Comparison of ENCODE assay signal across 8 cellular contexts in the genomic region with DNA sequence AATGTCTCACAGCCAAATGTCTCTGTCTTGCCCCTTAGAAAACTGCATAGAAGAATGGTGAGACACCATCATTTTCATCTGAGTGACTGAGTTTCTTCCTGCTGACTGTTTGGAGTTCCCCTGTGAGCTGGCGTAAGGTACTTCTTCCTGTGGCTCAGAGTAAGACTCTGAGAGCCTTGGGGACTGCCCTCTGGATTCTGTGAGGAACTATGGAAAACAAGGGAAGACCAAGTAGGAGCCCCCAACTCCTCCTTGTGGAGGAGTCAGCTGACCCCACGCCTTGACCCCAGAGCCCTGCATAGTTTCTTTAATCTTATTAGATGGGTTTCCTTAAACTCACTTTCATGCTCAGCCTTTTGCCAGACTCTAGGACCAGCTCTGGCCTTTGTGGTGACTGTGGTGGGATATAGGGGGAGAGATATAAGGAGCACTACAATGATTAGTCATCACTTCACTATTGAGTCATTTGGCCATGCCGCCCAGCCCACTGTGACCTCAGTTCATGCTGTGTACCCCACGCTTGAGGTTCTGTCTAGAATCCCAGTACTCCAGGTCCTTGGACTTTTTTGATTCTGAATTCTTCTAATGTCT. TPM values are rescaled to one million over a fixed set of nuclear protein-coding genes. Genes with fewer than 3 reads are reported as not detected.
A peak's percentile ranks its signal among the peaks of the same experiment; 100 is the strongest.
DNase-seq lines count a peak whose midpoint lies in the region; ATAC-seq and TF ChIP-seq lines count a peak whose summit lies in the region.

No MANE protein-coding gene starts in this region.

- in situ Hi-C loops in HAP-1 (cut with MboI; ENCODE audit: low sequenced_read_pairs) = no loop called here

- H3K36me3 ChIP-seq in ovary = no peaks in the 10 kb centered on the region
- H3K36me3 ChIP-seq in HAP-1 (replicated peaks) = no peaks in the 10 kb centered on the region

- no peak overlapping the region for H3K27ac ChIP-seq in ovary
- no peak overlapping the region for H3K27ac ChIP-seq in caudate nucleus (ENCODE audit: low read depth, low read length)

- H3K27me3 ChIP-seq in ovary (no peaks in the 10 kb centered on the region), HAP-1 (ENCODE audit: low read depth) (no peaks in the 10 kb centered on the region)

- no peak for TF ChIP-seq EP300 in ovary (IDR thresholded peaks at IDR 0.05)

- intact Hi-C loops in ovary (cut with DNase I) = no loop called here

- H3K4me3 ChIP-seq in ovary = no peak overlapping the region
- H3K4me3 ChIP-seq in HAP-1 = no peak overlapping the region

- 89 to 92% (median 92%) methylated on average over 4 of the region's 4 CpGs for WGBS in ovary, 3 donors

- no peak for TF ChIP-seq POLR2A in ovary (IDR thresholded peaks at IDR 0.05)

- ATAC-seq in GM21381 (IDR thresholded peaks at IDR 0.05; ENCODE audit: unreplicated experiment) (peak; percentile 75), HG03575 (IDR thresholded peaks at IDR 0.05; ENCODE audit: extremely low read depth, insufficient number of reproducible peaks, low FRiP score, unreplicated experiment) (peak; percentile 51)

- no peak for TF ChIP-seq CTCF in ovary (IDR thresholded peaks at IDR 0.05)

- DNase-seq in CD1c-positive myeloid dendritic cell (ENCODE audit: extremely low spot score) (peak; percentile 32), iris pigment epithelial cell (ENCODE audit: low read depth) (peak; percentile 86), ovary (no peak), caudate nucleus (lab: John Stamatoyannopoulos, UW) (no peak), HAP-1 (ENCODE audit: low spot score in 2 of 2) (no peak)
- peak; percentile 80 for DNase-seq in activated CD8-positive, alpha-beta memory T cell treated with anti-CD3 and anti-CD28 coated beads for 24 hours

- H3K4me1 ChIP-seq in ovary (ENCODE audit: insufficient read depth) (peaks cover 4% of the 10 kb centered on the region), HAP-1 (no peaks in the 10 kb centered on the region)

- H3K9me3 ChIP-seq in ovary (no peaks in the 10 kb centered on the region), HAP-1 (no peaks in the 10 kb centered on the region)

RNA-seq across cellular contexts. Expression of a gene that starts 51.8 kb away (rescaled TPM):
- 10 to 100 TPM; 18.8 to 28.1 (median 23.5) TPM for total RNA-seq in ovary
- polyA plus RNA-seq in ovary = 10 to 100 TPM; 17.3 to 21.2 TPM

Comparison
In these comparisons a context has a peak if more than half of its experiments do, and no peak if none do; other contexts are left out.
1. DNase-seq: peak in CD1c-positive myeloid dendritic cell (single experiment), activated CD8-positive, alpha-beta memory T cell treated with anti-CD3 and anti-CD28 coated beads for 24 hours (single experiment) and iris pigment epithelial cell (single experiment); none in ovary (0 of 5), caudate nucleus (0 of 61) and HAP-1 (0 of 2).